Comparison of ENCODE assay signal across 10 cellular contexts in genomic region chr1:36365310-36365895, GRCh38. TPM values are rescaled to one million over a fixed set of nuclear protein-coding genes. Genes with fewer than 3 reads are reported as not detected.
DNase-seq lines count a peak whose midpoint lies in the region; ATAC-seq, FAIRE-seq and TF ChIP-seq lines count a peak whose summit lies in the region.
"Had no signal": no experiment of that assay in that cellular context is flagged by ENCODE, and none has a peak within 500 bp of the region (broad histone marks: within the 10 kb centered on the region; RNA-seq: fewer than 3 reads in every experiment).

No MANE protein-coding gene starts in this region.

- peak overlapping the region; percentile 39 for H3K27ac ChIP-seq in skeletal muscle tissue (ENCODE audit: low read depth, low read length)
- H3K27ac ChIP-seq: VCaP had no signal

- no peaks in the 10 kb centered on the region for H3K27me3 ChIP-seq in skeletal muscle tissue (ENCODE audit: control insufficient read depth in 3 of 3, insufficient read depth in 3 of 3, low read length in 3 of 3)

- peaks cover 18 to 33% (median 31%) of the 10 kb centered on the region in 3 donors for H3K4me1 ChIP-seq in skeletal muscle tissue (ENCODE audit: control insufficient read depth in 3 of 3, insufficient read depth in 3 of 3, low read length in 3 of 3)

- H3K9ac ChIP-seq in skeletal muscle tissue (ENCODE audit: low read depth in 1 of 3, low read length in 3 of 3) = no peak overlapping the region

- H3K36me3 ChIP-seq in skeletal muscle tissue (ENCODE audit: control insufficient read depth in 3 of 3, insufficient read depth in 3 of 3, low read length in 3 of 3) = peaks cover 19 to 30% (median 26%) of the 10 kb centered on the region in 3 donors

- H3K9me3 ChIP-seq in skeletal muscle tissue (ENCODE audit: control insufficient read depth in 3 of 3, low read length in 3 of 3) = no peaks in the 10 kb centered on the region

- no peak for FAIRE-seq in GM19239 (lab: Jason Lieb, UNC)

- no peak overlapping the region for H3K4me3 ChIP-seq in skeletal muscle tissue (ENCODE audit: low read length in 3 of 3)

- ATAC-seq in SK-N-SH treated with all-trans-retinoic acid at 6 μM for 48 hours = peak; percentile 17; the same call in 2 of the 3 replicates
- ATAC-seq: left colon had no signal

- DNase-seq in GM04504 (ENCODE audit: low read depth) (peak; percentile 83), fibroblast of the conjunctiva (ENCODE audit: low read depth) (peak; percentile 65), HuH-7 (ENCODE audit: low spot score) (no peak), NCI-H2081 treated with DMSO at 0.1 percent for 48 hours (lab: John Stamatoyannopoulos, UW) (no peak), LoVo (ENCODE audit: low spot score) (no peak), GM19239 (ENCODE audit: insufficient read length, low spot score) (no peak)

TF ChIP-seq in SK-N-SH treated with all-trans-retinoic acid at 6 μM for 48 hours, 23 proteins besides CTCF, POLR2A, EP300 and RAD21:
- no peak for TF ChIP-seq SNAI2 (CRISPR knock-in tag; IDR thresholded peaks at IDR 0.05)
- TF ChIP-seq TCF4 (CRISPR knock-in tag; IDR thresholded peaks at IDR 0.05; ENCODE audit: borderline replicate concordance) = no peak
- peak; percentile 99 for TF ChIP-seq ZFP3 (CRISPR knock-in tag; IDR thresholded peaks at IDR 0.05)

RNA-seq across cellular contexts. Expression of gene STK40, which starts 20.3 kb away (rescaled TPM):
- 11.0 TPM for total RNA-seq in skeletal muscle tissue

RNA-seq across cellular contexts. Expression of gene LSM10, which starts 32.3 kb away (rescaled TPM):
- 4.2 TPM for total RNA-seq in skeletal muscle tissue

RNA-seq across cellular contexts. Expression of gene EVA1B, which starts 42.0 kb away (rescaled TPM):
- 40.7 TPM for total RNA-seq in skeletal muscle tissue

RNA-seq across cellular contexts. Expression of gene SH3D21, which starts 59.2 kb away (rescaled TPM):
- 0.52 TPM for total RNA-seq in skeletal muscle tissue

Comparison
In these comparisons a context has a peak if more than half of its experiments do, and no peak if none do; other contexts are left out.
1. DNase-seq: peak in GM04504 (single experiment) and fibroblast of the conjunctiva (single experiment); none in HuH-7 (single experiment), NCI-H2081 treated with DMSO at 0.1 percent for 48 hours (single experiment), LoVo (single experiment) and GM19239 (single experiment).